In the genomic region with DNA sequence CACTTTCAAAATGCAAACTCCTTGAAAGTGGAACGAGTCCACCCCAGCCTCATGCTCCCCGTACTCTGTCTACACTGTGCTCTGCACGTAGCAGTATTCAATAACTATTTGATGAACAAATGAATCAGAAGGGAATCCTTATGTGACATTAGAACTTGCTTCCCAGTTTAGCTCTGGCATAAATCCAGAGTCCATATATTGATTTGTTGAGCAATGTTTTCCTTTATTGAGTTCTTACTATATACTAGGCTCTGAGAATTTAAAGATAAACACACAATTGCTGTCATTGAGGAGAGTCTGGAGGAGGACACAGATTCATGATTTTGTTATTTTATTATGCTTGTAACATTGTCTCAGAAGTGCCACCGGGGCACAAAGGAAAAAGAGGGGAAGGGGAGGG, we compare ENCODE assay signal across 34 cellular contexts.
DNase-seq lines count a peak whose midpoint lies in the region; ATAC-seq, FAIRE-seq and TF ChIP-seq lines count a peak whose summit lies in the region.
"Had no signal": no experiment of that assay in that cellular context is flagged by ENCODE, and none has a peak within 500 bp of the region (broad histone marks: within the 10 kb centered on the region; RNA-seq: fewer than 3 reads in every experiment).

No MANE protein-coding gene starts in this region.

- H3K27ac Mint-ChIP-seq in CD14-positive monocyte = peak overlapping the region; percentile 26 to 97 (median 91)
- H3K27ac Mint-ChIP-seq in T-helper 17 cell = peak overlapping the region; percentile 29
- H3K27ac Mint-ChIP-seq: activated CD4-positive, alpha-beta T cell treated with anti-CD3 and anti-CD28 coated beads, Interleukin-2, amount 10 ng/mL, durations not matched to agents 24 days and 14 days; activated naive CD8-positive, alpha-beta T cell treated with anti-CD3 and anti-CD28 coated beads, Interleukin-2, amount 10 ng/mL, durations not matched to agents 7 days and 5 days had no signal

- H3F3A ChIP-seq in smooth muscle cell (ENCODE audit: low read depth) = no peaks in the 10 kb centered on the region

- TF ChIP-seq POLR2A in HepG2 (IDR thresholded peaks at IDR 0.05; ENCODE audit: insufficient read depth in 1 of 2, low read depth in 2 of 2, low read length in 2 of 2) = no peak

- peaks cover 3 to 31% of the 10 kb centered on the region in 2 donors for H3K36me3 Mint-ChIP-seq in CD14-positive monocyte
- H3K36me3 Mint-ChIP-seq in T-helper 17 cell (ENCODE audit: low read depth) = no peaks in the 10 kb centered on the region
- H3K36me3 Mint-ChIP-seq: naive thymus-derived CD8-positive, alpha-beta T cell; stimulated activated naive B cell treated with anti-CD40 and anti-IgM and Interleukin-4, amounts not matched to agents 10 μg/mL and 1 μg/mL and 100 μg/mL, for 72 hours had no signal

- no peak overlapping the region for H3K4me3 ChIP-seq in HepG2 (replicated peaks in 1 of 3; ENCODE audit: insufficient read depth in 1 of 3, low read depth in 2 of 3, low read length in 3 of 3)
- H3K4me3 ChIP-seq in smooth muscle cell = no peak overlapping the region
- H3K4me3 ChIP-seq: ascending aorta, cardiac muscle cell, coronary artery, SJCRH30, suprapubic skin had no signal

- H3K79me2 ChIP-seq in HepG2 (ENCODE audit: insufficient read depth, low read length) (no peaks in the 10 kb centered on the region), smooth muscle cell (ENCODE audit: low read depth) (no peaks in the 10 kb centered on the region)

- peak overlapping the region in 1 of 2 donors; percentile 66 for H3K4me3 Mint-ChIP-seq in CD14-positive monocyte
- no peak overlapping the region for H3K4me3 Mint-ChIP-seq in T-helper 17 cell
- H3K4me3 Mint-ChIP-seq: activated CD4-positive, alpha-beta T cell treated with anti-CD3 and anti-CD28 coated beads, Interleukin-2, amount 10 ng/mL, durations not matched to agents 24 days and 14 days; activated naive CD8-positive, alpha-beta T cell treated with anti-CD3 and anti-CD28 coated beads, Interleukin-2, amount 10 ng/mL, durations not matched to agents 7 days and 5 days; H9; naive thymus-derived CD8-positive, alpha-beta T cell; stimulated activated naive B cell treated with anti-CD40 and anti-IgM and Interleukin-4, amounts not matched to agents 10 μg/mL and 1 μg/mL and 100 μg/mL, for 72 hours had no signal

- H2AFZ ChIP-seq in HepG2 (ENCODE audit: low read length) (no peak overlapping the region), smooth muscle cell (ENCODE audit: low read depth) (no peak overlapping the region)

- TF ChIP-seq CTCF in CD14-positive monocyte (IDR thresholded peaks at IDR 0.05) = no peak
- no peak for TF ChIP-seq CTCF in HepG2 (CRISPR knock-in tag; IDR thresholded peaks at IDR 0.05)
- no peak for TF ChIP-seq CTCF in smooth muscle cell (IDR thresholded peaks at IDR 0.05; ENCODE audit: borderline replicate concordance, insufficient read depth, poor library complexity, severe bottlenecking)

- H3K27me3 ChIP-seq in HepG2 (ENCODE audit: control insufficient read depth in 1 of 2, insufficient read depth in 2 of 2, low read length in 2 of 2) (peaks cover 11 to 69% of the 10 kb centered on the region in 2 experiments; a peak in 4 of 5 replicates), smooth muscle cell (ENCODE audit: low read depth) (no peaks in the 10 kb centered on the region)
- H3K27me3 ChIP-seq: ascending aorta, BE2C, cardiac muscle cell had no signal

- H3K4me1 Mint-ChIP-seq in CD14-positive monocyte (peaks cover 59% of the 10 kb centered on the region), T-helper 17 cell (peaks cover 7% of the 10 kb centered on the region)

- DNase-seq in CD14-positive monocyte (ENCODE audit: low spot score) (no peak), T-helper 17 cell (no peak), HepG2 (ENCODE audit: low spot score) (no peak), smooth muscle cell (lab: John Stamatoyannopoulos, UW; ENCODE audit: unreplicated experiment) (no peak), A172 (ENCODE audit: low spot score) (no peak)
- no peak for DNase-seq in stimulated activated naive CD4-positive, alpha-beta T cell treated with Interleukin-2 at 50 U/mL for 16 hours (lab: John Stamatoyannopoulos, UW)
- no peak for DNase-seq in activated CD4-positive, alpha-beta T cell treated with anti-CD3 and anti-CD28 coated beads, Interleukin-2, amount 50 U/mL, for 48 hours
- DNase-seq: ACHN; activated CD4-positive, alpha-beta T cell treated with anti-CD3 and anti-CD28 coated beads, Interleukin-2, amount 10 ng/mL, durations not matched to agents 24 days and 14 days; activated effector memory CD4-positive, alpha-beta T cell treated with anti-CD3 and anti-CD28 coated beads, Interleukin-2, amount 50 U/mL, for 16 hours; activated naive CD8-positive, alpha-beta T cell treated with anti-CD3 and anti-CD28 coated beads, Interleukin-2, amount 10 ng/mL, durations not matched to agents 7 days and 5 days; activated T-cell treated with anti-CD3 and anti-CD28 coated beads, Interleukin-2, amount 50 U/mL, for 1 hour; BE2C; head of caudate nucleus; naive thymus-derived CD8-positive, alpha-beta T cell; NCI-H1417; NCI-H2081; NCI-H2227 treated with DMSO at 0.1 percent for 48 hours; NCI-H526 treated with DMSO at 0.1 percent for 48 hours; SJCRH30; stimulated activated naive B cell treated with anti-CD40 and anti-IgM and Interleukin-4, amounts not matched to agents 10 μg/mL and 1 μg/mL and 100 μg/mL, for 72 hours; T1000 had no signal

- no peak for TF ChIP-seq EP300 in HepG2 (IDR thresholded peaks at IDR 0.05; ENCODE audit: low read depth in 2 of 2, low read length in 2 of 2)
- TF ChIP-seq EP300 in HepG2 (CRISPR knock-in tag; IDR thresholded peaks at IDR 0.05; ENCODE audit: borderline replicate concordance) = no peak

- CTCF ChIA-PET in HepG2 (lab: Yijun Ruan, JAX; ENCODE audit: low intra/inter-chr PET ratio, low total read pairs) = interaction anchor here (1.4 kb wide), 1 partner anchor 19 kb away, joined by 4 read pairs; no protein-coding TSS in a partner anchor

- H3K9me3 ChIP-seq in T-helper 17 cell (ENCODE audit: control insufficient read depth, low read length, poor library complexity, severe bottlenecking) (no peaks in the 10 kb centered on the region), HepG2 (ENCODE audit: low read length) (no peaks in the 10 kb centered on the region), smooth muscle cell (replicated peaks; ENCODE audit: low read depth) (no peaks in the 10 kb centered on the region)
- H3K9me3 ChIP-seq: ascending aorta, BE2C, SJCRH30, suprapubic skin had no signal

- H3K27ac ChIP-seq in HepG2 (ENCODE audit: extremely low read length, insufficient read depth, low read length) = no peak overlapping the region
- H3K27ac ChIP-seq in smooth muscle cell (ENCODE audit: low read depth) = no peak overlapping the region
- H3K27ac ChIP-seq: ascending aorta, cardiac muscle cell, coronary artery, HL-60, KMS-11, SJCRH30, suprapubic skin had no signal

- WGBS in HepG2 (ENCODE audit: low lambda C conversion rate) = 9% methylated on average over 4 of the region's 4 CpGs
- WGBS in smooth muscle cell (ENCODE audit: low lambda C conversion rate) = 94% methylated on average over 4 of the region's 4 CpGs

- peaks cover 35% of the 10 kb centered on the region for H3K4me1 ChIP-seq in HepG2 (ENCODE audit: insufficient read depth, low read length)
- peaks cover 6% of the 10 kb centered on the region for H3K4me1 ChIP-seq in smooth muscle cell (ENCODE audit: low read depth)
- H3K4me1 ChIP-seq: ascending aorta, BE2C had no signal

- H3K36me3 ChIP-seq in HepG2 (replicated peaks in 1 of 2; ENCODE audit: control insufficient read depth in 1 of 2, insufficient read depth in 2 of 2, low read length in 2 of 2) (no peaks in the 10 kb centered on the region), smooth muscle cell (ENCODE audit: low read depth) (no peaks in the 10 kb centered on the region)
- H3K36me3 ChIP-seq: ascending aorta, BE2C, cardiac muscle cell, SJCRH30, suprapubic skin had no signal

- H3K4me2 ChIP-seq in HepG2 (ENCODE audit: low read depth, low read length) (peak overlapping the region; percentile 5; the same call in 1 of the 2 replicates), smooth muscle cell (peak overlapping the region; percentile 2)
- H3K4me2 ChIP-seq: KMS-11 had no signal

- in situ Hi-C loops in HepG2 (cut with HindIII; ENCODE audit: extremely low pct_ligation_motif_present, low pct_unique_long_range_greater_than_20kb) = no loop called here

- ATAC-seq in T-helper 17 cell (no peak), HepG2 (peak; percentile 43), HG03432 (IDR thresholded peaks at IDR 0.05; ENCODE audit: unreplicated experiment) (no peak)
- ATAC-seq: naive thymus-derived CD8-positive, alpha-beta T cell; stimulated activated naive B cell treated with anti-CD40 and anti-IgM and Interleukin-4, amounts not matched to agents 10 μg/mL and 1 μg/mL and 100 μg/mL, for 72 hours had no signal

- H3K9ac ChIP-seq in HepG2 (ENCODE audit: insufficient read depth, low read depth, low read length) (no peak overlapping the region), smooth muscle cell (ENCODE audit: low read depth) (no peak overlapping the region)
- H3K9ac ChIP-seq: KMS-11 had no signal

- intact Hi-C loops in CD14-positive monocyte (cut with micrococcal nuclease) = no loop called here
- intact Hi-C loops in HepG2 (cut with micrococcal nuclease; ENCODE audit: unreplicated experiment) = no loop called here

- H4K20me1 ChIP-seq in HepG2 (ENCODE audit: insufficient read depth, low read length) (no peaks in the 10 kb centered on the region), smooth muscle cell (ENCODE audit: low read depth) (no peaks in the 10 kb centered on the region)

- H3K27me3 Mint-ChIP-seq in CD14-positive monocyte (ENCODE audit: low read depth in 3 of 3) (peaks cover 27 to 40% (median 32%) of the 10 kb centered on the region in 3 donors), T-helper 17 cell (peaks cover 6% of the 10 kb centered on the region)
- H3K27me3 Mint-ChIP-seq: activated naive CD8-positive, alpha-beta T cell treated with anti-CD3 and anti-CD28 coated beads, Interleukin-2, amount 10 ng/mL, durations not matched to agents 7 days and 5 days had no signal

- POLR2A ChIA-PET in HepG2 (lab: Yijun Ruan, JAX) = no interaction called here

- no TSS peak for BruUV-seq in HepG2 (replicated peaks; lab: Mats Ljungman, UMichigan)

- FAIRE-seq in HepG2 (lab: Jason Lieb, UNC) = no peak
- FAIRE-seq: GM12892, kidney, RCC 7860, urothelium cell line had no signal

- no peak for TF ChIP-seq RAD21 in HepG2 (CRISPR knock-in tag; IDR thresholded peaks at IDR 0.05)

- peaks cover 0 to 7% (median 2%) of the 10 kb centered on the region in 7 donors for H3K9me3 Mint-ChIP-seq in CD14-positive monocyte
- H3K9me3 Mint-ChIP-seq: activated CD4-positive, alpha-beta T cell treated with anti-CD3 and anti-CD28 coated beads, Interleukin-2, amount 10 ng/mL, durations not matched to agents 24 days and 14 days; stimulated activated naive B cell treated with anti-CD40 and anti-IgM and Interleukin-4, amounts not matched to agents 10 μg/mL and 1 μg/mL and 100 μg/mL, for 72 hours had no signal
